In the genomic region with DNA sequence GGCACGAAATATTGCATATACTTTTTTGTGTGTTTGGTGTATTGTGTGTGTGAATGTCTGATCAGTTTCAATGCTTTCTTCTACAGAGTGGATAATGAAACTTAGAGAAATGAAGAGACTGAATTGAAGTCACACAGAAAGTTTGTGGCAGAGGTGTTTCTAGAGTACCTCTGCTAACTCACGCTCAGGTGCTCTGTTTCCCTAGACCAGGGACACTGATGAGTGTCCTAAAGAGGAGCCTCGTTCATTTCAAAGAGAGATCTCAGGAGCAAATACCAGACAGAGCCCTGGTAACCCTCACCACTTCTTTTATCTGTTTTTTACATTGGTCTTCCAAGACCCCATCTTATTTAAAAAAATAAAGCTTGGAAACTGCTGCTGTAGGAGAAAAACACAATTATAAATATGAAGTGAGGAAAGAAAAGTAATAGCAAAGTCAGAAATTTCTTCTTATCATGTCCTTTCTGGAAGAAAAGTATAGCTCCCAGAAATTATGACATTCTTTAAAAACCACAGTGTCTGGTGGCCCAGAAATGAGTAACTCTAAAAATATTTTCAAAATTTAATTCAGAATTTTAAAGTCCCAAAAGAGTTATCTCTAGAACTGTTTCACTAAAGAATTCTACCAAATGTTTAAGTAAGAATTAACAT, we compare ENCODE assay signal across 19 cellular contexts.
A peak's percentile ranks its signal among the peaks of the same experiment; 100 is the strongest.
DNase-seq lines count a peak whose midpoint lies in the region; ATAC-seq, FAIRE-seq and TF ChIP-seq lines count a peak whose summit lies in the region.
"Had no signal": no experiment of that assay in that cellular context is flagged by ENCODE, and none has a peak within 500 bp of the region (broad histone marks: within the 10 kb centered on the region; RNA-seq: fewer than 3 reads in every experiment).

No MANE protein-coding gene starts in this region.

- H3K27ac ChIP-seq in heart right ventricle, result peak overlapping the region in 7 of 10 donors; percentile 11 to 57 (median 33)
- H3K27ac ChIP-seq: cardiac muscle cell, upper lobe of left lung, VCaP had no signal

- no peaks in the 10 kb centered on the region for H3K27me3 ChIP-seq in heart right ventricle
- H3K27me3 ChIP-seq: cardiac muscle cell, upper lobe of left lung had no signal

- no peak for TF ChIP-seq POLR2A in GM18505 (IDR thresholded peaks at IDR 0.05; ENCODE audit: borderline replicate concordance, extremely low read depth, insufficient read depth, insufficient read length)

- 87 to 94% methylated on average over 3 of the region's 3 CpGs for WGBS in heart right ventricle, 2 donors

- H3K4me1 ChIP-seq in heart right ventricle, result peaks cover 0 to 32% (median 12%) of the 10 kb centered on the region in 9 donors

- H3K36me3 ChIP-seq in heart right ventricle, result no peaks in the 10 kb centered on the region
- H3K36me3 ChIP-seq: cardiac muscle cell, upper lobe of left lung had no signal

- ATAC-seq in heart right ventricle (peak in 1 of 8 donors; percentile 48), Right ventricle myocardium superior (ENCODE audit: poor library complexity) (no peak), GM18505 (IDR thresholded peaks at IDR 0.05; ENCODE audit: unreplicated experiment) (no peak), HG02763 (IDR thresholded peaks at IDR 0.05; ENCODE audit: unreplicated experiment) (no peak), GM18517 (IDR thresholded peaks at IDR 0.05; ENCODE audit: unreplicated experiment) (no peak)
- ATAC-seq: CD8-positive, alpha-beta T cell; sciatic nerve had no signal

- DNase-seq in heart right ventricle, result no peak
- DNase-seq in Right ventricle myocardium superior, result no peak
- DNase-seq in astrocyte of the cerebellum (ENCODE audit: low read depth), result peak; percentile 32
- DNase-seq in NCI-H526 treated with DMSO at 0.1 percent for 48 hours (lab: John Stamatoyannopoulos, UW), result no peak
- DNase-seq: activated gamma-delta T cell; CD8-positive, alpha-beta T cell; glutamatergic neuron; naive B cell; NCI-H1048; stimulated activated CD4-positive, alpha-beta T cell treated with anti-CD3 and anti-CD28 coated beads, Interleukin-4, amount 100 ng/mL, for 4 hours; upper lobe of left lung had no signal

- TF ChIP-seq CTCF in heart right ventricle (IDR thresholded peaks at IDR 0.05) (no peak), astrocyte of the cerebellum (IDR thresholded peaks at IDR 0.05; ENCODE audit: low read depth, low read length, missing control alignments) (no peak)

- in situ Hi-C loops in astrocyte of the cerebellum (cut with HindIII; ENCODE audit: low sequenced_read_pairs), result no loop called here

- peaks cover 0 to 5% (median 0%) of the 10 kb centered on the region in 11 donors for H3K9me3 ChIP-seq in heart right ventricle
- H3K9me3 ChIP-seq: upper lobe of left lung had no signal

- peak; percentile 53 for FAIRE-seq in islet of Langerhans (lab: Jason Lieb, UNC)
- FAIRE-seq: GM19239 had no signal

- H3K4me3 ChIP-seq in heart right ventricle (no peak overlapping the region), astrocyte of the cerebellum (ENCODE audit: low read depth, low read length) (no peak overlapping the region)
- H3K4me3 ChIP-seq: cardiac muscle cell, upper lobe of left lung had no signal

- intact Hi-C loops in heart right ventricle (cut with DNase I), result loop anchor here in 2 of 10 donors (5.0 kb wide), 1 partner anchor 790 kb away; the partner anchor contains the start of gene MARCKS (in 2 of the 2)
- intact Hi-C loops in Right ventricle myocardium superior (cut with DNase I), result no loop called here
